33 cellular contexts compared by ENCODE assay signal in genomic region chr2:65944213-65944612, GRCh38.
DNase-seq lines count a peak whose midpoint lies in the region; ATAC-seq, FAIRE-seq and TF ChIP-seq lines count a peak whose summit lies in the region.
"Had no signal": no experiment of that assay in that cellular context is flagged by ENCODE, and none has a peak within 500 bp of the region (broad histone marks: within the 10 kb centered on the region; RNA-seq: fewer than 3 reads in every experiment).

No MANE protein-coding gene starts in this region.

- H3K9me1 ChIP-seq in K562 (ENCODE audit: control insufficient read depth, insufficient read depth, low read length) = no peaks in the 10 kb centered on the region

- no peak for TF ChIP-seq POLR2A in HepG2 (IDR thresholded peaks at IDR 0.05; ENCODE audit: insufficient read depth in 1 of 2, low read depth in 2 of 2, low read length in 2 of 2)
- no peak for TF ChIP-seq POLR2A in right lobe of liver (IDR thresholded peaks at IDR 0.05)
- no peak for TF ChIP-seq POLR2A in K562 (conservative IDR thresholded peaks at IDR 0.05)
- no peak for TF ChIP-seq POLR2A in body of pancreas (IDR thresholded peaks at IDR 0.05)

- no peaks in the 10 kb centered on the region for H3K36me3 ChIP-seq in HepG2 (replicated peaks in 1 of 2; ENCODE audit: control insufficient read depth in 1 of 2, insufficient read depth in 2 of 2, low read length in 2 of 2)
- H3K36me3 ChIP-seq in right lobe of liver = no peaks in the 10 kb centered on the region
- no peaks in the 10 kb centered on the region for H3K36me3 ChIP-seq in K562 (ENCODE audit: control insufficient read depth, insufficient read depth, low read length)
- H3K36me3 ChIP-seq in body of pancreas (replicated peaks in 1 of 2; ENCODE audit: insufficient read depth in 1 of 2, low read depth in 2 of 2) = no peaks in the 10 kb centered on the region
- H3K36me3 ChIP-seq: BE2C; BLaER1; BLaER1 treated with 17β-estradiol and CSF1 and Interleukin-3, amounts not matched to agents 10 nM and 100 nM had no signal

- DNase-seq in HepG2 (ENCODE audit: low spot score) (no peak), right lobe of liver (no peak), K562 (ENCODE audit: extremely low read depth in 1 of 4, low spot score in 3 of 4) (no peak), fibroblast of mammary gland (ENCODE audit: low read depth) (peak; percentile 5), CD1c-positive myeloid dendritic cell (ENCODE audit: extremely low spot score) (no peak), body of pancreas (no peak)
- DNase-seq: 8988T; ACHN; AML-193; BE2C; C1 segment of cervical spinal cord; Caco-2; Calu3; CD4-positive, alpha-beta memory T cell; CD4-positive, alpha-beta T cell; CD4-positive, CD25-positive, alpha-beta regulatory T cell; CD8-positive, alpha-beta memory T cell; CD8-positive, alpha-beta T cell; COR-L47; DMS 273 treated with DMSO at 0.1 percent for 48 hours; DMS153; DMS53; DMS79; DMS79 treated with DMSO at 0.1 percent for 48 hours; DND-41; EL had no signal

- H3K79me2 ChIP-seq in HepG2 (ENCODE audit: insufficient read depth, low read length) (no peaks in the 10 kb centered on the region), K562 (ENCODE audit: control insufficient read depth, insufficient read depth, low read length) (no peaks in the 10 kb centered on the region)

- POLR2A ChIA-PET in HepG2 (lab: Yijun Ruan, JAX) (no interaction called here), K562 (lab: Yijun Ruan, JAX) (no interaction called here)

- H3K4me2 ChIP-seq in HepG2 (ENCODE audit: low read depth, low read length) (no peak overlapping the region), K562 (ENCODE audit: insufficient read depth, low read length) (no peak overlapping the region)
- H3K4me2 ChIP-seq: A549; BLaER1; BLaER1 treated with 17β-estradiol and CSF1 and Interleukin-3, amounts not matched to agents 10 nM and 100 nM had no signal

- no peak overlapping the region for H3K4me3 ChIP-seq in HepG2 (replicated peaks in 1 of 3; ENCODE audit: insufficient read depth in 1 of 3, low read depth in 2 of 3, low read length in 3 of 3)
- H3K4me3 ChIP-seq in right lobe of liver = no peak overlapping the region
- H3K4me3 ChIP-seq in K562 = no peak overlapping the region
- no peak overlapping the region for H3K4me3 ChIP-seq in fibroblast of mammary gland (ENCODE audit: control insufficient read depth, low read depth, low read length)
- no peak overlapping the region for H3K4me3 ChIP-seq in body of pancreas
- H3K4me3 ChIP-seq: A549; BLaER1; BLaER1 treated with 17β-estradiol and CSF1 and Interleukin-3, amounts not matched to agents 10 nM and 100 nM had no signal

- no peak overlapping the region for H3K27ac ChIP-seq in HepG2 (ENCODE audit: extremely low read length, insufficient read depth, low read length)
- H3K27ac ChIP-seq in right lobe of liver = no peak overlapping the region
- H3K27ac ChIP-seq in K562 (ENCODE audit: extremely low read depth, low read depth, low read length) = no peak overlapping the region
- no peak overlapping the region for H3K27ac ChIP-seq in body of pancreas
- H3K27ac ChIP-seq: 22Rv1; A549; BLaER1; BLaER1 treated with 17β-estradiol and CSF1 and Interleukin-3, amounts not matched to agents 10 nM and 100 nM; C4-2B had no signal

- H3K27me3 ChIP-seq in HepG2 (ENCODE audit: control insufficient read depth in 1 of 2, insufficient read depth in 2 of 2, low read length in 2 of 2) (no peaks in the 10 kb centered on the region), right lobe of liver (no peaks in the 10 kb centered on the region), K562 (ENCODE audit: control insufficient read depth in 2 of 2, insufficient read depth in 2 of 2, low read length in 2 of 2) (peaks cover 8 to 11% of the 10 kb centered on the region in 2 experiments; a peak in 3 of 5 replicates), body of pancreas (no peaks in the 10 kb centered on the region)
- H3K27me3 ChIP-seq: BE2C; BLaER1; BLaER1 treated with 17β-estradiol and CSF1 and Interleukin-3, amounts not matched to agents 10 nM and 100 nM had no signal

- H3K4me1 ChIP-seq in HepG2 (ENCODE audit: insufficient read depth, low read length) (no peaks in the 10 kb centered on the region), right lobe of liver (no peaks in the 10 kb centered on the region), K562 (replicated peaks in 1 of 2; ENCODE audit: control insufficient read depth in 2 of 2, insufficient read depth in 2 of 2, low read length in 2 of 2) (no peaks in the 10 kb centered on the region), body of pancreas (no peaks in the 10 kb centered on the region)
- H3K4me1 ChIP-seq: A549, BE2C, Caco-2 had no signal

- TF ChIP-seq CTCF in HepG2 (CRISPR knock-in tag; IDR thresholded peaks at IDR 0.05) (no peak), right lobe of liver (IDR thresholded peaks at IDR 0.05) (no peak), K562 (IDR thresholded peaks at IDR 0.05 in 2 of 3, conservative IDR thresholded peaks at IDR 0.05 in 1 of 3; ENCODE audit: insufficient read depth in 2 of 3, low read depth in 1 of 3, low read length in 3 of 3) (no peak), fibroblast of mammary gland (conservative IDR thresholded peaks at IDR 0.05; ENCODE audit: control insufficient read depth, insufficient read depth, low read depth, low read length) (no peak), body of pancreas (IDR thresholded peaks at IDR 0.05) (no peak)

- ATAC-seq in HepG2 (no peak), right lobe of liver (no peak), K562 (no peak), body of pancreas (no peak)
- ATAC-seq: A549; CD8-positive, alpha-beta T cell had no signal

- FAIRE-seq in HepG2 (lab: Jason Lieb, UNC) (no peak), K562 (lab: Jason Lieb, UNC) (no peak)
- FAIRE-seq: A204.1, D721Med had no signal

- TF ChIP-seq RAD21 in HepG2 (CRISPR knock-in tag; IDR thresholded peaks at IDR 0.05) (no peak), K562 (CRISPR knock-in tag; conservative IDR thresholded peaks at IDR 0.05 in 1 of 2, IDR thresholded peaks at IDR 0.05 in 1 of 2) (no peak)

- WGBS in HepG2 (ENCODE audit: low lambda C conversion rate) = 35% methylated on average over 1 of the region's 1 CpG
- WGBS in right lobe of liver (ENCODE audit: insufficient coverage, low coverage, low lambda C conversion rate, missing lambda C conversion rate) = 100% methylated on average over 1 of the region's 1 CpG
- WGBS in K562 (ENCODE audit: insufficient coverage, low coverage, missing lambda C conversion rate) = 9% methylated on average over 1 of the region's 1 CpG
- 92 to 96% methylated on average over 1 of the region's 1 CpG for WGBS in body of pancreas, 2 donors

- H3K9me3 ChIP-seq in HepG2 (ENCODE audit: low read length) (no peaks in the 10 kb centered on the region), right lobe of liver (no peaks in the 10 kb centered on the region), K562 (replicated peaks; ENCODE audit: control insufficient read depth, insufficient read depth, low read depth, low read length) (no peaks in the 10 kb centered on the region), body of pancreas (peaks cover 0 to 8% (median 0%) of the 10 kb centered on the region in 3 donors)
- H3K9me3 ChIP-seq: A549, BE2C, Caco-2 had no signal

- in situ Hi-C loops in HepG2 (cut with HindIII; ENCODE audit: extremely low pct_ligation_motif_present, low pct_unique_long_range_greater_than_20kb) (no loop called here), K562 (cut with MboI) (no loop called here)

- BruUV-seq in HepG2 (replicated peaks; lab: Mats Ljungman, UMichigan) = no TSS peak
- BruUV-seq in K562 (replicated peaks; lab: Mats Ljungman, UMichigan) = no TSS peak

- TF ChIP-seq EP300 in HepG2 (IDR thresholded peaks at IDR 0.05; ENCODE audit: low read depth in 2 of 2, low read length in 2 of 2) (no peak), HepG2 (CRISPR knock-in tag; IDR thresholded peaks at IDR 0.05; ENCODE audit: borderline replicate concordance) (no peak), K562 (IDR thresholded peaks at IDR 0.05; ENCODE audit: low read length) (no peak)

- no peaks in the 10 kb centered on the region for H4K20me1 ChIP-seq in HepG2 (ENCODE audit: insufficient read depth, low read length)
- H4K20me1 ChIP-seq in K562 (replicated peaks; ENCODE audit: control insufficient read depth, insufficient read depth, low read length) = no peaks in the 10 kb centered on the region
- H4K20me1 ChIP-seq: BLaER1; BLaER1 treated with 17β-estradiol and CSF1 and Interleukin-3, amounts not matched to agents 10 nM and 100 nM had no signal

- CTCF ChIA-PET in HepG2 (lab: Yijun Ruan, JAX; ENCODE audit: low intra/inter-chr PET ratio, low total read pairs) = no interaction called here
- CTCF ChIA-PET in K562 (lab: Yijun Ruan, JAX; ENCODE audit: low intra/inter-chr PET ratio) = no interaction called here

- H3K9ac ChIP-seq in HepG2 (ENCODE audit: insufficient read depth, low read depth, low read length) = no peak overlapping the region
- H3K9ac ChIP-seq in K562 (ENCODE audit: insufficient read depth in 1 of 2, low read depth in 2 of 2, low read length in 2 of 2) = no peak overlapping the region
- H3K9ac ChIP-seq: BLaER1; BLaER1 treated with 17β-estradiol and CSF1 and Interleukin-3, amounts not matched to agents 10 nM and 100 nM had no signal

- intact Hi-C loops in HepG2 (cut with micrococcal nuclease; ENCODE audit: unreplicated experiment) (no loop called here), right lobe of liver (cut with DNase I) (no loop called here), K562 (cut with micrococcal nuclease) (no loop called here), body of pancreas (cut with DNase I) (no loop called here)

- H2AFZ ChIP-seq in HepG2 (ENCODE audit: low read length) (no peak overlapping the region), K562 (ENCODE audit: low read depth, low read length) (no peak overlapping the region)

TF ChIP-seq in HepG2, 621 proteins besides CTCF, POLR2A, EP300 and RAD21 (continues in another document):
- TF ChIP-seq ZNF562 (CRISPR knock-in tag; IDR thresholded peaks at IDR 0.05; ENCODE audit: borderline replicate concordance) (no peak), MTA1 (CRISPR knock-in tag; IDR thresholded peaks at IDR 0.05; ENCODE audit: borderline replicate concordance) (no peak), NBN (conservative IDR thresholded peaks at IDR 0.05) (no peak), MAFK (conservative IDR thresholded peaks at IDR 0.05 in 1 of 2, IDR thresholded peaks at IDR 0.05 in 1 of 2; ENCODE audit: low read length in 2 of 2) (peak; percentile 35 to 73; a peak in 3 of 4 replicates)

TF ChIP-seq in K562, 482 proteins besides CTCF, POLR2A, EP300 and RAD21:
- TF ChIP-seq C11orf30 (IDR thresholded peaks at IDR 0.05; ENCODE audit: low read depth) = peak; percentile 15; the same call in 1 of the 2 replicates
- peak; percentile 48 for TF ChIP-seq ZNF316 (IDR thresholded peaks at IDR 0.05)
- no peak for TF ChIP-seq ZFP1 (CRISPR knock-in tag; IDR thresholded peaks at IDR 0.05)

Comparison
In these comparisons a context has a peak if more than half of its experiments do, and no peak if none do; other contexts are left out.
1. Of the 241 proteins assayed by ChIP-seq in both HepG2 and K562: peak only in HepG2: MAFF and MAFK; only in K562: none; in both: none; in neither: 239.